In genomic region chr5:10671041-10672008, GRCh38 we compare ENCODE assay signal across 2 cellular contexts.
TF ChIP-seq lines count a peak whose summit lies in the region.

No MANE protein-coding gene starts in this region.

TF ChIP-seq in IMR-90, 13 proteins besides CTCF, POLR2A, EP300 and RAD21:
- TF ChIP-seq RCOR1 (IDR thresholded peaks at IDR 0.05; ENCODE audit: insufficient replicate concordance, low read length) (no peak), BHLHE40 (IDR thresholded peaks at IDR 0.05; ENCODE audit: low read depth, low read length) (no peak), RFX5 (IDR thresholded peaks at IDR 0.05; ENCODE audit: low read depth, low read length) (no peak), CEBPB (IDR thresholded peaks at IDR 0.05; ENCODE audit: low read depth, low read length) (peak; percentile 49)

TF ChIP-seq in H1, 55 proteins besides CTCF, POLR2A, EP300 and RAD21:
- TF ChIP-seq USF2 (IDR thresholded peaks at IDR 0.05; ENCODE audit: low read length) = no peak
- no peak for TF ChIP-seq RNF2 (IDR thresholded peaks at IDR 0.05; ENCODE audit: borderline replicate concordance, low read depth, low read length, missing control alignments, poor library complexity, severe bottlenecking)
- TF ChIP-seq E2F6 (IDR thresholded peaks at IDR 0.05) = no peak
- no peak for TF ChIP-seq CEBPB (IDR thresholded peaks at IDR 0.05; ENCODE audit: low read depth, low read length)
- no peak for TF ChIP-seq SAP30 (IDR thresholded peaks at IDR 0.05; ENCODE audit: insufficient read depth, insufficient replicate concordance, low read length)
